10 cellular contexts compared by ENCODE assay signal in the genomic region with DNA sequence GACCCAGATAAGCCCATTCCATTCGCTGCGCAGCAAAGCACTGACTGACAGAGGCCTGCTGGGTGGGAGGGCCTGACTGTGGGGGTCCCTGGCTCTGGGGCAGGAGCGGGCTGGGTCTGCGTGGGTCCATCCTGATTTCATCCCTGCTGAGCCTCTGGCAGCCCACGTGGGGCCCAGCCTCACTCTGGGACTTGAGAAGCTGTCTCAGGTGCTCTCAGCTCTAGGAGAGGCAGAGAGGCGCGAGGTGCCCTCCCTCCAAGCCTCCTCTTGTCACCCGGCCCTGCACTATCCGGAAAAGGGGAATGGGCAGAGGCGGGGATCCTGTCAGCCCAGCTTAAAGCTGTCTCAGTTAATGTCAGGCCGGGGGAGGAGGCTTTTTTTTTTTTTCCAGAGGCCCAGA. TPM values are rescaled to one million over a fixed set of nuclear protein-coding genes. Genes with fewer than 3 reads are reported as not detected.
A peak's percentile ranks its signal among the peaks of the same experiment; 100 is the strongest.
DNase-seq lines count a peak whose midpoint lies in the region; ATAC-seq and TF ChIP-seq lines count a peak whose summit lies in the region.
"Had no signal": no experiment of that assay in that cellular context is flagged by ENCODE, and none has a peak within 500 bp of the region (broad histone marks: within the 10 kb centered on the region; RNA-seq: fewer than 3 reads in every experiment).

No MANE protein-coding gene starts in this region.

- no peak overlapping the region; the same call in 1 of the 2 replicates for H3K9ac ChIP-seq in MM.1S (ENCODE audit: low read length)
- H3K9ac ChIP-seq in neural progenitor cell, result no peak overlapping the region

- no peak for ATAC-seq in HG02885 (IDR thresholded peaks at IDR 0.05; ENCODE audit: poor library complexity, unreplicated experiment)

- in situ Hi-C loops in G401 (cut with HindIII; ENCODE audit: low sequenced_read_pairs), result no loop called here

- no peak overlapping the region for H3K27ac Mint-ChIP-seq in neural progenitor cell

- H3K4me3 ChIP-seq in MM.1S (ENCODE audit: low read length), result no peak overlapping the region; the same call in 1 of the 2 replicates
- H3K4me3 ChIP-seq in choroid plexus epithelial cell (ENCODE audit: low read depth, low read length), result peak overlapping the region; percentile 83
- peak overlapping the region; percentile 74 for H3K4me3 ChIP-seq in neural progenitor cell

- H3K27me3 ChIP-seq in MM.1S (replicated peaks; ENCODE audit: insufficient read depth, low read length), result no peaks in the 10 kb centered on the region
- no peaks in the 10 kb centered on the region for H3K27me3 ChIP-seq in neural progenitor cell

- H3K27ac ChIP-seq in C4-2B, result peak overlapping the region; percentile 76
- no peak overlapping the region for H3K27ac ChIP-seq in MM.1S (ENCODE audit: low read length)
- no peak overlapping the region for H3K27ac ChIP-seq in neural progenitor cell

- H3K79me2 ChIP-seq in MM.1S (ENCODE audit: low read length) (no peaks in the 10 kb centered on the region), neural progenitor cell (ENCODE audit: low read depth) (no peaks in the 10 kb centered on the region)

- H3K4me2 ChIP-seq in MM.1S (ENCODE audit: low read depth, low read length) (peak overlapping the region; percentile 82), neural progenitor cell (peak overlapping the region; percentile 98)

- no peaks in the 10 kb centered on the region for H3K9me2 ChIP-seq in MM.1S (replicated peaks; ENCODE audit: insufficient read depth, low read length)

- H3K9me3 Mint-ChIP-seq in neural progenitor cell, result no peaks in the 10 kb centered on the region
- H3K9me3 Mint-ChIP-seq: immature natural killer cell had no signal

- H3K27me3 Mint-ChIP-seq in neural progenitor cell (ENCODE audit: insufficient read depth, low read depth), result peaks cover 11% of the 10 kb centered on the region

- DNase-seq in MM.1S (no peak), choroid plexus epithelial cell (ENCODE audit: low read depth) (no peak), neural progenitor cell (ENCODE audit: low spot score) (peak; percentile 40), G401 (ENCODE audit: low spot score) (no peak), ureter (ENCODE audit: low spot score) (no peak), D341Med (ENCODE audit: low spot score) (no peak)
- DNase-seq: activated CD4-positive, alpha-beta T cell treated with anti-CD3 and anti-CD28 coated beads, Interleukin-2, amount 50 U/mL, for 48 hours; immature natural killer cell had no signal

- H3K4me1 ChIP-seq in MM.1S (ENCODE audit: low read length), result peaks cover 3% of the 10 kb centered on the region; the same call in 1 of the 2 replicates
- peaks cover 12% of the 10 kb centered on the region for H3K4me1 ChIP-seq in neural progenitor cell

- H3K36me3 Mint-ChIP-seq in neural progenitor cell, result no peaks in the 10 kb centered on the region
- H3K36me3 Mint-ChIP-seq: immature natural killer cell had no signal

- H3F3A ChIP-seq in MM.1S (ENCODE audit: insufficient read depth, low read length) (no peaks in the 10 kb centered on the region), neural progenitor cell (ENCODE audit: low read depth) (peaks cover 19% of the 10 kb centered on the region)

- TF ChIP-seq CTCF in C4-2B (conservative IDR thresholded peaks at IDR 0.05) (no peak), MM.1S (IDR thresholded peaks at IDR 0.05; ENCODE audit: low read length) (no peak), choroid plexus epithelial cell (conservative IDR thresholded peaks at IDR 0.05; ENCODE audit: low read depth, low read length) (no peak), neural progenitor cell (IDR thresholded peaks at IDR 0.05) (no peak)

- H3K4me1 Mint-ChIP-seq in neural progenitor cell, result peaks cover 14% of the 10 kb centered on the region

- no peak overlapping the region for H2AFZ ChIP-seq in MM.1S (ENCODE audit: low read length)
- no peak overlapping the region for H2AFZ ChIP-seq in neural progenitor cell (replicated peaks)

- H3K36me3 ChIP-seq in MM.1S (replicated peaks; ENCODE audit: insufficient read depth, low read length) (no peaks in the 10 kb centered on the region), neural progenitor cell (no peaks in the 10 kb centered on the region)

- H3K9me3 ChIP-seq in MM.1S (replicated peaks; ENCODE audit: insufficient read depth, low read length), result no peaks in the 10 kb centered on the region
- H3K9me3 ChIP-seq in neural progenitor cell (ENCODE audit: low read depth), result no peaks in the 10 kb centered on the region

- peak overlapping the region; percentile 80 for H3K4me3 Mint-ChIP-seq in neural progenitor cell

- H4K20me1 ChIP-seq in MM.1S (ENCODE audit: insufficient read depth, low read length) (no peaks in the 10 kb centered on the region), neural progenitor cell (ENCODE audit: low read depth) (peaks cover 19% of the 10 kb centered on the region)

RNA-seq across cellular contexts. Expression of gene ABCB9, which starts 0.9 kb away (rescaled TPM):
- total RNA-seq in neural progenitor cell (ENCODE audit: low replicate concordance), result 1.9 and 5.3 TPM in 2 replicates
- 3.8 and 7.4 TPM in 2 replicates for total RNA-seq in G401 (2014; rRNA removed; shearing (Covaris generic))
- total RNA-seq in ureter, result 7.2 TPM

RNA-seq across cellular contexts. Expression of gene OGFOD2, which starts 9.7 kb away (rescaled TPM):
- total RNA-seq in neural progenitor cell (ENCODE audit: low replicate concordance), result 9.9 and 20.6 TPM in 2 replicates
- total RNA-seq in G401 (2014; rRNA removed; shearing (Covaris generic)), result 23.6 and 45.3 TPM in 2 replicates
- total RNA-seq in ureter, result 24.5 TPM

RNA-seq across cellular contexts. Expression of gene ARL6IP4, which starts 15.1 kb away (rescaled TPM):
- total RNA-seq in neural progenitor cell (ENCODE audit: low replicate concordance) (83.8 and 143 TPM in 2 replicates), ureter (130 TPM)
- total RNA-seq in G401 (2014; rRNA removed; shearing (Covaris generic)), result 315 and 347 TPM in 2 replicates
